Comparison of ENCODE assay signal across 35 cellular contexts in genomic region chr2:147779440-147779839, GRCh38.
"Had no signal": no experiment of that assay in that cellular context is flagged by ENCODE, and none has a peak within 500 bp of the region (broad histone marks: within the 10 kb centered on the region; RNA-seq: fewer than 3 reads in every experiment).

No MANE protein-coding gene starts in this region.

- H3K4me2 ChIP-seq: KMS-11 had no signal

- H3K4me3 ChIP-seq: MG63 had no signal

- H3K27me3 ChIP-seq: MG63 had no signal

- DNase-seq: Karpas-422, Kasumi-1, MG63, MM.1S, MV-4-11, NCI-H1048, NCI-H1092, NCI-H1092 treated with DMSO at 0.1 percent for 48 hours, NCI-H1105, NCI-H1105 treated with DMSO at 0.1 percent for 48 hours, NCI-H1417, NCI-H1417 treated with DMSO at 0.1 percent for 48 hours, NCI-H1436, NCI-H1436 treated with DMSO at 0.1 percent for 48 hours, NCI-H146, NCI-H1694, NCI-H1694 treated with DMSO at 0.1 percent for 48 hours, NCI-H187, NCI-H187 treated with DMSO at 0.1 percent for 48 hours, NCI-H1930, NCI-H2029, NCI-H2029 treated with DMSO at 0.1 percent for 48 hours, NCI-H2081, NCI-H2081 treated with DMSO at 0.1 percent for 48 hours, NCI-H2107, NCI-H2171, NCI-H2171 treated with DMSO at 0.1 percent for 48 hours, NCI-H2227 treated with DMSO at 0.1 percent for 48 hours, NCI-H226, NCI-H345, NCI-H446, NCI-H446 treated with DMSO at 0.1 percent for 48 hours, NCI-H510A, NCI-H510A treated with DMSO at 0.1 percent for 48 hours had no signal

- H3K36me3 ChIP-seq: MG63 had no signal

- H3K27ac ChIP-seq: KMS-11 had no signal

- H3K9ac ChIP-seq: KMS-11 had no signal

- H3K9me3 ChIP-seq: MG63 had no signal
